ENCODE assay signal across 9 cellular contexts in genomic region chr1:19650416-19651140, GRCh38. TPM values are rescaled to one million over a fixed set of nuclear protein-coding genes. Genes with fewer than 3 reads are reported as not detected.
DNase-seq lines count a peak whose midpoint lies in the region; ATAC-seq and TF ChIP-seq lines count a peak whose summit lies in the region.
"Had no signal": no experiment of that assay in that cellular context is flagged by ENCODE, and none has a peak within 500 bp of the region (broad histone marks: within the 10 kb centered on the region; RNA-seq: fewer than 3 reads in every experiment).

No MANE protein-coding gene starts in this region.

- H3K27me3 ChIP-seq in aorta (ENCODE audit: control insufficient read depth in 1 of 2, insufficient read depth in 2 of 2, low read length in 1 of 2), result no peaks in the 10 kb centered on the region

- H3K9me3 Mint-ChIP-seq in osteocyte (ENCODE audit: unreplicated experiment), result no peaks in the 10 kb centered on the region
- H3K9me3 Mint-ChIP-seq: activated T-helper 1 cell treated with anti-CD3 and anti-CD28 coated beads, Interleukin-12 subunit alpha, Interleukin-12 subunit beta, Interleukin-2, Interleukin-4 antibody, amounts not matched to agents 30 ng/mL and 10 ng/mL and 1 ng/mL, durations not matched to agents 14 hours and 24 hours and 36 hours had no signal

- intact Hi-C loops in Right ventricle myocardium inferior (cut with DNase I) (loop anchor here (1.0 to 5.0 kb wide), 2 partner anchors 306 to 398 kb away; partner anchors contain the start of genes EMC1 and MRTO4), cardiac septum (cut with DNase I) (loop anchor here (2.0 to 5.0 kb wide), 3 partner anchors 163 to 393 kb away; partner anchors contain the start of gene CAPZB), aorta (cut with DNase I) (loop anchor here (2.0 to 10.0 kb wide), 5 partner anchors 258 to 396 kb away; partner anchors contain the start of genes EMC1 (in 1 of the 2) and MRTO4 (in 1 of the 2))

- TF ChIP-seq CTCF in osteocyte (IDR thresholded peaks at IDR 0.05), result no peak

- H3K4me3 ChIP-seq in aorta (ENCODE audit: low read length in 2 of 2), result no peak overlapping the region

- H3K27ac Mint-ChIP-seq in osteocyte (ENCODE audit: unreplicated experiment), result peak overlapping the region; percentile 52
- H3K27ac Mint-ChIP-seq: activated T-helper 1 cell treated with anti-CD3 and anti-CD28 coated beads, Interleukin-12 subunit alpha, Interleukin-12 subunit beta, Interleukin-2, Interleukin-4 antibody, amounts not matched to agents 30 ng/mL and 10 ng/mL and 1 ng/mL, durations not matched to agents 14 hours and 24 hours and 36 hours had no signal

- peak overlapping the region in 1 of 2 donors; percentile 66 for H3K27ac ChIP-seq in aorta (ENCODE audit: low read depth in 1 of 2, low read length in 2 of 2)

- peak; percentile 9 for ATAC-seq in Right ventricle myocardium inferior
- peak; percentile 9 for ATAC-seq in esophagus mucosa
- peak; percentile 24 for ATAC-seq in aorta (ENCODE audit: low FRiP score)
- ATAC-seq in GM21526 (IDR thresholded peaks at IDR 0.05; ENCODE audit: low FRiP score, unreplicated experiment), result no peak

- WGBS in aorta, 2 donors, result 9 to 10% methylated on average over 12 of the region's 12 CpGs

- H3K36me3 ChIP-seq in aorta (ENCODE audit: control insufficient read depth in 1 of 2, insufficient read depth in 2 of 2, low read length in 1 of 2), result no peaks in the 10 kb centered on the region

- no peaks in the 10 kb centered on the region for H3K9me3 ChIP-seq in aorta (ENCODE audit: control insufficient read depth, low read length)

- peaks cover 61% of the 10 kb centered on the region for H3K4me1 Mint-ChIP-seq in osteocyte (ENCODE audit: unreplicated experiment)

- no peaks in the 10 kb centered on the region for H3K4me1 ChIP-seq in aorta (ENCODE audit: control insufficient read depth in 1 of 2, insufficient read depth in 2 of 2, low read length in 2 of 2)

- H3K4me3 Mint-ChIP-seq in osteocyte (ENCODE audit: unreplicated experiment), result no peak overlapping the region
- H3K4me3 Mint-ChIP-seq: activated T-helper 1 cell treated with anti-CD3 and anti-CD28 coated beads, Interleukin-12 subunit alpha, Interleukin-12 subunit beta, Interleukin-2, Interleukin-4 antibody, amounts not matched to agents 30 ng/mL and 10 ng/mL and 1 ng/mL, durations not matched to agents 14 hours and 24 hours and 36 hours had no signal

- H3K36me3 Mint-ChIP-seq in osteocyte (ENCODE audit: unreplicated experiment), result peaks cover 13% of the 10 kb centered on the region

- DNase-seq in Right ventricle myocardium inferior (ENCODE audit: missing footprints) (no peak), cardiac septum (ENCODE audit: low spot score) (no peak), osteocyte (ENCODE audit: extremely low spot score, unreplicated experiment) (no peak), aorta (no peak), mesenteric fat pad (ENCODE audit: low spot score) (no peak)
- no peak for DNase-seq in stimulated activated CD4-positive, alpha-beta T cell treated with anti-CD3 and anti-CD28 coated beads, Interleukin-15, amount 100 ng/mL, for 24 hours

- no peaks in the 10 kb centered on the region for H3K27me3 Mint-ChIP-seq in osteocyte (ENCODE audit: unreplicated experiment)

RNA-seq across cellular contexts. Expression of gene NBL1, which starts 6.5 kb away (rescaled TPM):
- 55.0 TPM for total RNA-seq in Right ventricle myocardium inferior
- 55.9 TPM for total RNA-seq in cardiac septum
- 93.5 TPM for total RNA-seq in esophagus mucosa
- total RNA-seq in osteocyte, result 547 and 561 TPM in 2 replicates
- total RNA-seq in aorta, result 100 to 1,000 TPM; 134 to 188 TPM
- polyA plus RNA-seq in aorta, result 100 to 1,000 TPM; 133 to 166 TPM
- total RNA-seq in mesenteric fat pad, result 126 TPM

RNA-seq across cellular contexts. Expression of gene HTR6, which starts 14.1 kb away (rescaled TPM):
- total RNA-seq in Right ventricle myocardium inferior (not detected), cardiac septum (not detected), esophagus mucosa (not detected), osteocyte (0.16 TPM in 1 of 2 replicates, not detected in the other), aorta (under 1 TPM in 1 of 2 donors, not detected in 1; 0.18 TPM), mesenteric fat pad (not detected)
- not detected for polyA plus RNA-seq in aorta
- total RNA-seq: activated T-helper 1 cell treated with anti-CD3 and anti-CD28 coated beads, Interleukin-12 subunit alpha, Interleukin-12 subunit beta, Interleukin-2, Interleukin-4 antibody, amounts not matched to agents 30 ng/mL and 10 ng/mL and 1 ng/mL, durations not matched to agents 14 hours and 24 hours and 36 hours had no signal
